Comparison of ENCODE assay signal across 8 cellular contexts in the genomic region with DNA sequence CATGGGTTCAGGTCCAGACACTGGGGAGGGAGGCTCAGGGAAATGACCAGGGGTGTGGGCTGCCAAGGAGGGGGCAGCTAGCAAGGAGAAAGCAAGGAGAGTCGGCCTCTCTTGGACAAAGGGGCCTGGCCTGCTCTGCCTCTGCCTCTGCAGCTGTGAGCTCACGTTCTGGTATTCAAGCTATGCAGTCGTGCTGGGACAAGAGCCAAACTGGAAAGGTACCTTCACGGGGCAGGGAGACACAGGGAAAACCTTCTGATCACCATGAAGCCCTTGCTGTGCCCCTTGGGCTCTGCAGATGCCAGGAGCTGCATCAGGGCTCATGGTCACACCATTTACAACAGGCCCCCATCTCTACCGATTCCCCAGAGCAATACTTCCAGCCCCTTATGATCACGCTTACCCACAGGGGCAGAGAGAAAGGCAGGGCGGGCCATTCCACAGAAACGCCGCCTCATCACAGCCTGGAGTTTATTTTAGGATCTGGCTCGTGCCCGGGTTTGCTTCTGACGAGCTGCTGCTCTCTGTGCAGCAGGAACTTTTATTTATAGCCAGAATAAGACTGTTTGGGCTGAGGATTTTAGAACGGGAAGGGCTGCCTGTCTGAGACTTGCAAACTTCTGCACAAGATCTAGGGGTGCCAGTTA.
DNase-seq lines count a peak whose midpoint lies in the region; ATAC-seq and TF ChIP-seq lines count a peak whose summit lies in the region.

No MANE protein-coding gene starts in this region.

- ATAC-seq in omental fat pad (ENCODE audit: low FRiP score), result peak; percentile 75
- no peak for ATAC-seq in HG03565 (IDR thresholded peaks at IDR 0.05; ENCODE audit: unreplicated experiment)
- no peak for ATAC-seq in GM18867 (IDR thresholded peaks at IDR 0.05; ENCODE audit: unreplicated experiment)

- no peak overlapping the region for H3K27ac Mint-ChIP-seq in Calu3 (ENCODE audit: unreplicated experiment)

- intact Hi-C loops in Calu3 (cut with micrococcal nuclease; ENCODE audit: unreplicated experiment), result loop anchor here (5.0 kb wide), 1 partner anchor 124 kb away; no protein-coding TSS in a partner anchor

- peaks cover 11% of the 10 kb centered on the region for H3K36me3 Mint-ChIP-seq in Calu3 (ENCODE audit: insufficient read depth, unreplicated experiment)

- no TSS peak for BruUV-seq in Calu3 (replicated peaks; lab: Mats Ljungman, UMichigan)

- no peaks in the 10 kb centered on the region for H3K27me3 Mint-ChIP-seq in Calu3 (ENCODE audit: unreplicated experiment)

- H3K4me1 Mint-ChIP-seq in Calu3 (ENCODE audit: low read depth, unreplicated experiment), result peaks cover 34% of the 10 kb centered on the region

- H3K9me3 Mint-ChIP-seq in Calu3 (ENCODE audit: low read depth, unreplicated experiment), result no peaks in the 10 kb centered on the region

- peak; percentile 60 for DNase-seq in Calu3
- DNase-seq in SW 1271 (lab: John Stamatoyannopoulos, UW), result peak; percentile 34 to 79
- DNase-seq in fibroblast of the aortic adventitia (ENCODE audit: low read depth), result peak; percentile 92
- peak; percentile 40 for DNase-seq in omental fat pad (ENCODE audit: low spot score)
- DNase-seq in NCI-H524 treated with DMSO at 0.1 percent for 48 hours (lab: John Stamatoyannopoulos, UW), result no peak
- no peak for DNase-seq in activated T-cell treated with anti-CD3 and anti-CD28 coated beads for 4 hours

- CTCF ChIA-PET in Calu3 (lab: Charles Lee), result interaction anchor here (1.0 kb wide), 2 partner anchors 13 to 147 kb away, joined by 3 read pairs; no protein-coding TSS in a partner anchor

- peak overlapping the region; percentile 23 for H3K4me3 ChIP-seq in fibroblast of the aortic adventitia (ENCODE audit: low read depth, low read length)

- TF ChIP-seq CTCF in Calu3 (IDR thresholded peaks at IDR 0.05; ENCODE audit: unreplicated experiment), result no peak
- TF ChIP-seq CTCF in fibroblast of the aortic adventitia (IDR thresholded peaks at IDR 0.05; ENCODE audit: insufficient read depth, low read length), result no peak
- TF ChIP-seq CTCF in omental fat pad (IDR thresholded peaks at IDR 0.05), result no peak

- H3K4me3 Mint-ChIP-seq in Calu3 (ENCODE audit: low read depth, unreplicated experiment), result peak overlapping the region; percentile 31

Comparison
In these comparisons a context has a peak if more than half of its experiments do, and no peak if none do; other contexts are left out.
1. DNase-seq: peak in Calu3 (single experiment), SW 1271 (2 of 2), fibroblast of the aortic adventitia (single experiment) and omental fat pad (single experiment); none in NCI-H524 treated with DMSO at 0.1 percent for 48 hours (single experiment) and activated T-cell treated with anti-CD3 and anti-CD28 coated beads for 4 hours (single experiment).